Comparison of ENCODE assay signal across 8 cellular contexts in the genomic region with DNA sequence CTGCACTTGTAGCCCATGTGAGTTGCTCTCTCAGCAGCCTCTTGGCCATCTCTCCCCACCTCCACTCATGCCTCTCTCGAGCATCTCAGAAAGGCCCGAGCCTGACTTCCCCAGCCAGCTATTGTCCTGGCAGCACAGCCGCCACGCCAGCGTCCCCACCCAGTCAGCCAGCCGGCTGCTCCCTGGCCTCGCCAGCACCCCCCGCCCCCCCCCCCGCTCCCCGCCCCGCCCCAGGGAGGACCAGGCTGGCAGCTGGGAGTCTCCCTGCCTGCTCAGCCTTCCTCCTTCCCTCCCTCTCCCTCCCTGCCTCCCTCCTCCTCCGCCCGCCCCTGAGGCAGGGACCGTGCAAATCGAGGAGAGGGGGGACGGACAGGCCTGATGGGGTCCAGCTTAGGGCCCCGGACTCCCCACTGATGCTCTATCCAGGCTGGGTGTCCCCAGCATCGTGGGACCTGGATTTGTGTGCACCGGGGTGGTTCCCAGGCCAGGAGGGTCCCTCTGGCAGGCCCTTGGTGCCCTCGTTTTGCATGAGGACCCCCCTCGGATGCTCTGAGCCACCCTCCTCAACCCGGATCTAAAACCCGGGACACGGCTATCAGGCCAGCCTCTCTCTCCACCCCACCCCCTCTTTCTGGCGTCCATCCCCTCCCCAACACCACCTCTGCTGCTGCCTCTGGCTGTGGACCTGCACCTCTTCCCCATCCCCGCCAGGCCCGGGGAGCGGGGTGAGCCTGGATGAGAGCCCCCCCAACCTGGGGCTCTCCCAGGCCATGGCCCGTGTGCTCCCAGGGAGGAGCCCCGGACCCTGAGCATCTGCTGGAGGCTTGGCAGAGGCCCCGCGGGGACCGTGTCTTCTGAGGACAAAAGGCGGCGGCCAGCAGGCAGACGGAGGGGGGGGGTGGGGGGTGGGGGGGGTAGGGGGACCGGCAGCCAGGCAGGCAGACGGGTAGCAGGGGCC. TPM values are rescaled to one million over a fixed set of nuclear protein-coding genes. Genes with fewer than 3 reads are reported as not detected.
DNase-seq lines count a peak whose midpoint lies in the region; ATAC-seq and TF ChIP-seq lines count a peak whose summit lies in the region.
"Had no signal": no experiment of that assay in that cellular context is flagged by ENCODE, and none has a peak within 500 bp of the region (broad histone marks: within the 10 kb centered on the region; RNA-seq: fewer than 3 reads in every experiment).

A gene with protein sequence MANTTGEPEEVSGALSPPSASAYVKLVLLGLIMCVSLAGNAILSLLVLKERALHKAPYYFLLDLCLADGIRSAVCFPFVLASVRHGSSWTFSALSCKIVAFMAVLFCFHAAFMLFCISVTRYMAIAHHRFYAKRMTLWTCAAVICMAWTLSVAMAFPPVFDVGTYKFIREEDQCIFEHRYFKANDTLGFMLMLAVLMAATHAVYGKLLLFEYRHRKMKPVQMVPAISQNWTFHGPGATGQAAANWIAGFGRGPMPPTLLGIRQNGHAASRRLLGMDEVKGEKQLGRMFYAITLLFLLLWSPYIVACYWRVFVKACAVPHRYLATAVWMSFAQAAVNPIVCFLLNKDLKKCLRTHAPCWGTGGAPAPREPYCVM (plus strand): TSS at position 621 of the 958 bp plus-strand sequence. CDS start 27,833 bp downstream, outside the sequence.

- H2AFZ ChIP-seq in neural progenitor cell (replicated peaks): peak within 1 kb of the TSS; percentile 84

- POLR2A ChIA-PET in activated CD4-positive, alpha-beta T cell treated with anti-CD3 and anti-CD28 coated beads, Interleukin-2, amount 10 ng/mL, durations not matched to agents 7 days and 5 days (lab: Charles Lee): no interaction called here

- peaks cover 9% of the 10 kb centered on the region for H3K9me3 Mint-ChIP-seq in neural progenitor cell
- no peaks in the 10 kb centered on the region for H3K9me3 Mint-ChIP-seq in activated CD4-positive, alpha-beta T cell treated with anti-CD3 and anti-CD28 coated beads, Interleukin-2, amount 10 ng/mL, durations not matched to agents 7 days and 5 days

- H3K9ac ChIP-seq in neural progenitor cell: peak within 1 kb of the TSS; percentile 69

- peak; percentile 55 for DNase-seq in HT1080 (ENCODE audit: low read depth)
- DNase-seq in SJCRH30: peak; percentile 74
- peak; percentile 53 for DNase-seq in fibroblast of the conjunctiva (ENCODE audit: low read depth)
- DNase-seq in neural progenitor cell (ENCODE audit: low spot score): peak; percentile 74
- DNase-seq in activated CD4-positive, alpha-beta T cell treated with anti-CD3 and anti-CD28 coated beads, Interleukin-2, amount 10 ng/mL, durations not matched to agents 7 days and 5 days: no peak
- DNase-seq in NOMO-1 treated with DMSO at 0.1 percent for 48 hours (lab: John Stamatoyannopoulos, UW; ENCODE audit: unreplicated experiment): no peak

- no peaks in the 10 kb centered on the region for H3K9me3 ChIP-seq in SJCRH30 (replicated peaks)
- H3K9me3 ChIP-seq in neural progenitor cell (ENCODE audit: low read depth): no peaks in the 10 kb centered on the region

- H3K27me3 ChIP-seq in SJCRH30: no peaks in the 10 kb centered on the region
- no peaks in the 10 kb centered on the region for H3K27me3 ChIP-seq in neural progenitor cell

- H3K27ac ChIP-seq in SJCRH30 (peak within 1 kb of the TSS; percentile 93), neural progenitor cell (peak within 1 kb of the TSS; percentile 85)
- H3K27ac ChIP-seq: SK-N-MC had no signal

- H3K27ac Mint-ChIP-seq in neural progenitor cell: peak within 1 kb of the TSS; percentile 48
- no peak within 1 kb of the TSS for H3K27ac Mint-ChIP-seq in activated CD4-positive, alpha-beta T cell treated with anti-CD3 and anti-CD28 coated beads, Interleukin-2, amount 10 ng/mL, durations not matched to agents 7 days and 5 days

- no peaks in the 10 kb centered on the region for H3F3A ChIP-seq in neural progenitor cell (ENCODE audit: low read depth)

- no peaks in the 10 kb centered on the region for H3K36me3 Mint-ChIP-seq in neural progenitor cell
- no peaks in the 10 kb centered on the region for H3K36me3 Mint-ChIP-seq in activated CD4-positive, alpha-beta T cell treated with anti-CD3 and anti-CD28 coated beads, Interleukin-2, amount 10 ng/mL, durations not matched to agents 7 days and 5 days (ENCODE audit: low read depth)

- no peak for ATAC-seq in GM21390 (IDR thresholded peaks at IDR 0.05; ENCODE audit: unreplicated experiment)

- H4K20me1 ChIP-seq in neural progenitor cell (ENCODE audit: low read depth): peaks cover 4% of the 10 kb centered on the region

- H3K4me1 Mint-ChIP-seq in neural progenitor cell: peaks cover 8% of the 10 kb centered on the region
- H3K4me1 Mint-ChIP-seq in activated CD4-positive, alpha-beta T cell treated with anti-CD3 and anti-CD28 coated beads, Interleukin-2, amount 10 ng/mL, durations not matched to agents 7 days and 5 days: no peaks in the 10 kb centered on the region

- peak within 1 kb of the TSS; percentile 78 for H3K4me2 ChIP-seq in neural progenitor cell

- CTCF ChIA-PET in activated CD4-positive, alpha-beta T cell treated with anti-CD3 and anti-CD28 coated beads, Interleukin-2, amount 10 ng/mL, durations not matched to agents 7 days and 5 days (lab: Charles Lee): no interaction called here

- H3K4me1 ChIP-seq in SJCRH30 (0 out of 2 replicates have a peak, but pooled peaks cover 2% of the 10 kb centered on the region), neural progenitor cell (no peaks in the 10 kb centered on the region)

- H3K4me3 Mint-ChIP-seq in neural progenitor cell: peak within 1 kb of the TSS; percentile 92
- H3K4me3 Mint-ChIP-seq in activated CD4-positive, alpha-beta T cell treated with anti-CD3 and anti-CD28 coated beads, Interleukin-2, amount 10 ng/mL, durations not matched to agents 7 days and 5 days: no peak within 1 kb of the TSS

- no peak for TF ChIP-seq CTCF in neural progenitor cell (IDR thresholded peaks at IDR 0.05)

- H3K36me3 ChIP-seq in SJCRH30: no peaks in the 10 kb centered on the region
- H3K36me3 ChIP-seq in neural progenitor cell: no peaks in the 10 kb centered on the region

- H3K4me3 ChIP-seq in SJCRH30 (peak within 1 kb of the TSS; percentile 75), neural progenitor cell (peak within 1 kb of the TSS; percentile 75)
- H3K4me3 ChIP-seq: SK-N-MC had no signal

- H3K79me2 ChIP-seq in neural progenitor cell (ENCODE audit: low read depth): peaks cover 42% of the 10 kb centered on the region

- no peaks in the 10 kb centered on the region for H3K27me3 Mint-ChIP-seq in neural progenitor cell (ENCODE audit: insufficient read depth, low read depth)
- peaks cover 6% of the 10 kb centered on the region for H3K27me3 Mint-ChIP-seq in activated CD4-positive, alpha-beta T cell treated with anti-CD3 and anti-CD28 coated beads, Interleukin-2, amount 10 ng/mL, durations not matched to agents 7 days and 5 days

RNA-seq across cellular contexts. Expression of the gene that starts here (rescaled TPM):
- total RNA-seq in HT1080 (2014; rRNA removed; shearing (Covaris generic)): 3.3 and 3.4 TPM in 2 replicates
- 2.3 and 3.1 TPM in 2 replicates for polyA plus RNA-seq in HT1080 (2015; cell fraction: cytosol; rRNA removed)
- 5.7 and 6.5 TPM in 2 replicates for polyA plus RNA-seq in HT1080 (2015; cell fraction: nucleus; rRNA removed)
- total RNA-seq in SJCRH30 (2014; rRNA removed; shearing (Covaris generic)): 1.3 TPM in 2 replicates
- 6.3 and 13.2 TPM in 2 replicates for total RNA-seq in neural progenitor cell (ENCODE audit: low replicate concordance)
- not detected for total RNA-seq in activated CD4-positive, alpha-beta T cell treated with anti-CD3 and anti-CD28 coated beads, Interleukin-2, amount 10 ng/mL, durations not matched to agents 7 days and 5 days

Comparison
In these comparisons a context has a peak if more than half of its experiments do, and no peak if none do; other contexts are left out.
1. DNase-seq: peak in HT1080 (single experiment), SJCRH30 (2 of 2), fibroblast of the conjunctiva (single experiment) and neural progenitor cell (single experiment); none in activated CD4-positive, alpha-beta T cell treated with anti-CD3 and anti-CD28 coated beads, Interleukin-2, amount 10 ng/mL, durations not matched to agents 7 days and 5 days (single experiment) and NOMO-1 treated with DMSO at 0.1 percent for 48 hours (single experiment).